ENCODE assay signal across 8 cellular contexts in genomic region chr7:192035-192649, GRCh38. TPM values are rescaled to one million over a fixed set of nuclear protein-coding genes. Genes with fewer than 3 reads are reported as not detected.
DNase-seq lines count a peak whose midpoint lies in the region; TF ChIP-seq lines count a peak whose summit lies in the region.

Gene FAM20C (plus strand): TSS chr7:192571. CDS start chr7:193200, 629 bp downstream.

- H3K27ac ChIP-seq in HEK293 (ENCODE audit: extremely low read depth, low read depth, low read length), result peak within 1 kb of the TSS; percentile 77
- no peak within 1 kb of the TSS for H3K27ac ChIP-seq in PC-9
- peak within 1 kb of the TSS; percentile 80 for H3K27ac ChIP-seq in neural cell (ENCODE audit: low read length)
- H3K27ac ChIP-seq in substantia nigra (ENCODE audit: low read depth, low read length, poor library complexity, severe bottlenecking), result peak within 1 kb of the TSS; percentile 86

- H3K9me2 ChIP-seq in PC-9 (ENCODE audit: insufficient read depth), result no peaks in the 10 kb centered on the region
- H3K9me2 ChIP-seq in neural cell (ENCODE audit: insufficient read depth, low read length), result no peaks in the 10 kb centered on the region

- H2AFZ ChIP-seq in PC-9 (0 out of 2 replicates have a peak within 1 kb of the TSS, but pooled peaks have one; percentile 55), neural cell (ENCODE audit: low read depth, low read length) (peak within 1 kb of the TSS; percentile 21)

- DNase-seq in PC-9, result peak; percentile 55 to 83
- DNase-seq in activated naive CD8-positive, alpha-beta T cell treated with anti-CD3 and anti-CD28 coated beads, Interleukin-2, amount 50 U/mL, for 16 hours (ENCODE audit: low read depth, low spot score), result peak; percentile 13
- DNase-seq in glomerular endothelial cell (ENCODE audit: extremely low read depth, low read depth, low spot score), result no peak
- DNase-seq in substantia nigra (lab: John Stamatoyannopoulos, UW), result peak; percentile 52 to 95 (median 85)
- no peak for DNase-seq in SHP77 (lab: John Stamatoyannopoulos, UW)
- DNase-seq in NCI-H82 (lab: John Stamatoyannopoulos, UW), result no peak

- POLR2A ChIA-PET in HEK293 (lab: Yijun Ruan, JAX) (interaction anchor here (0.5 to 1.1 kb wide), 6 partner anchors 11 to 43 kb away, joined by 3 to 5 read pairs (median 3); no protein-coding TSS in a partner anchor), PC-9 (lab: Charles Lee; ENCODE audit: unreplicated experiment) (interaction anchor here (0.5 to 1.1 kb wide), 8 partner anchors 43 to 537 kb away, joined by 3 to 30 read pairs (median 6); no protein-coding TSS in a partner anchor)

- peaks cover 18% of the 10 kb centered on the region; the same call in 1 of the 2 replicates for H3K79me2 ChIP-seq in PC-9 (ENCODE audit: low read depth)
- H3K79me2 ChIP-seq in neural cell (replicated peaks; ENCODE audit: insufficient read depth, low read length), result peaks cover 49% of the 10 kb centered on the region

- H3K4me1 ChIP-seq in HEK293 (ENCODE audit: control insufficient read depth, insufficient read depth, low read length) (peaks cover 6% of the 10 kb centered on the region; the same call in 1 of the 2 replicates), PC-9 (replicated peaks; ENCODE audit: insufficient read depth) (peaks cover 22% of the 10 kb centered on the region)

- peaks cover 0 to 27% of the 10 kb centered on the region in 2 experiments; a peak in 2 of 3 replicates for H3K36me3 ChIP-seq in HEK293 (ENCODE audit: control insufficient read depth in 2 of 2, insufficient read depth in 1 of 2, low read length in 2 of 2)
- H3K36me3 ChIP-seq in PC-9 (ENCODE audit: low read depth), result no peaks in the 10 kb centered on the region
- no peaks in the 10 kb centered on the region for H3K36me3 ChIP-seq in neural cell (ENCODE audit: insufficient read depth, low read length)

- peak; percentile 7 for TF ChIP-seq RAD21 in neural cell (conservative IDR thresholded peaks at IDR 0.05)

- H3K4me2 ChIP-seq in PC-9 (peak within 1 kb of the TSS; percentile 83), neural cell (ENCODE audit: low read length) (peak within 1 kb of the TSS; percentile 85)

- H4K20me1 ChIP-seq in PC-9 (ENCODE audit: insufficient read depth) (no peaks in the 10 kb centered on the region; the same call in 1 of the 2 replicates), neural cell (ENCODE audit: insufficient read depth) (no peaks in the 10 kb centered on the region)

- H3F3A ChIP-seq in PC-9 (ENCODE audit: insufficient read depth, low read depth) (peaks cover 23% of the 10 kb centered on the region), neural cell (ENCODE audit: insufficient read depth, low read length, poor library complexity, severe bottlenecking) (no peaks in the 10 kb centered on the region)

- CTCF ChIA-PET in HEK293 (lab: Yijun Ruan, JAX) (interaction anchor here (0.7 to 1.1 kb wide), 2 partner anchors 28 to 63 kb away, joined by 5 read pairs; no protein-coding TSS in a partner anchor), PC-9 (lab: Charles Lee) (interaction anchor here (0.5 to 0.7 kb wide), 3 partner anchors 42 to 128 kb away, joined by 3 to 8 read pairs (median 3); no protein-coding TSS in a partner anchor)

- H3K4me3 ChIP-seq in HEK293 (ENCODE audit: low read depth, low read length) (peak within 1 kb of the TSS; percentile 41), PC-9 (peak within 1 kb of the TSS; percentile 59; the same call in 1 of the 2 replicates), neural cell (ENCODE audit: low read length) (peak within 1 kb of the TSS; percentile 79)

- BruUV-seq in PC-9 (replicated peaks; lab: Mats Ljungman, UMichigan), result no TSS peak

- intact Hi-C loops in PC-9 (cut with micrococcal nuclease; ENCODE audit: unreplicated experiment), result loop anchor here (1.0 to 5.0 kb wide), 2 partner anchors 43 to 50 kb away; no protein-coding TSS in a partner anchor

- no peak for TF ChIP-seq CTCF in HEK293 (tag by site-specific recombination; IDR thresholded peaks at IDR 0.05)
- no peak for TF ChIP-seq CTCF in PC-9 (conservative IDR thresholded peaks at IDR 0.05)
- TF ChIP-seq CTCF in neural cell (IDR thresholded peaks at IDR 0.05; ENCODE audit: poor library complexity, severe bottlenecking), result no peak

- H3K9me3 ChIP-seq in HEK293 (ENCODE audit: control insufficient read depth, insufficient read depth, low read depth, low read length), result no peaks in the 10 kb centered on the region
- no peaks in the 10 kb centered on the region for H3K9me3 ChIP-seq in PC-9 (ENCODE audit: insufficient read depth, low read depth)
- H3K9me3 ChIP-seq in neural cell (ENCODE audit: low read length), result no peaks in the 10 kb centered on the region

- TF ChIP-seq EP300 in neural cell (conservative IDR thresholded peaks at IDR 0.05; ENCODE audit: poor library complexity, severe bottlenecking), result peak; percentile 12

- H3K27me3 ChIP-seq in PC-9 (ENCODE audit: insufficient read depth, low read depth) (no peaks in the 10 kb centered on the region), neural cell (ENCODE audit: insufficient read depth, low read depth, low read length) (no peaks in the 10 kb centered on the region)

- H3K9ac ChIP-seq in neural cell (ENCODE audit: low read length), result peak within 1 kb of the TSS; percentile 93

TF ChIP-seq in HEK293, 187 proteins besides CTCF, POLR2A, EP300 and RAD21 (continues in another document):
- no peak for TF ChIP-seq ZNF843 (tag by site-specific recombination; IDR thresholded peaks at IDR 0.05)
- TF ChIP-seq ZNF398 (tag by site-specific recombination; IDR thresholded peaks at IDR 0.05), result peak; percentile 29; the same call in 1 of the 2 replicates
- TF ChIP-seq KLF8 (tag by site-specific recombination; IDR thresholded peaks at IDR 0.05), result peak; percentile 25; the same call in 1 of the 2 replicates
- peak; percentile 61 for TF ChIP-seq ZBTB8A (tag by site-specific recombination; IDR thresholded peaks at IDR 0.05)
- TF ChIP-seq ZNF621 (tag by site-specific recombination; IDR thresholded peaks at IDR 0.05), result no peak
- no peak for TF ChIP-seq ZNF175 (tag by site-specific recombination; IDR thresholded peaks at IDR 0.05)
- peak; percentile 37 for TF ChIP-seq ZBTB26 (tag by site-specific recombination; optimal IDR thresholded peaks at IDR 0.05)

TF ChIP-seq in neural cell, 6 proteins besides CTCF, POLR2A, EP300 and RAD21:
- TF ChIP-seq REST (IDR thresholded peaks at IDR 0.05; ENCODE audit: borderline replicate concordance), result peak; percentile 59
- TF ChIP-seq EZH2 (IDR thresholded peaks at IDR 0.05; ENCODE audit: borderline replicate concordance, insufficient read depth, low read length, poor library complexity, severe bottlenecking), result no peak
- TF ChIP-seq MXI1 (conservative IDR thresholded peaks at IDR 0.05; ENCODE audit: poor library complexity, severe bottlenecking), result peak; percentile 40
- peak; percentile 89 for TF ChIP-seq TAF1 (IDR thresholded peaks at IDR 0.05; ENCODE audit: low read depth)
- TF ChIP-seq POLR2AphosphoS5 (IDR thresholded peaks at IDR 0.05), result peak; percentile 85
- no peak for TF ChIP-seq SMC3 (conservative IDR thresholded peaks at IDR 0.05; ENCODE audit: poor library complexity)

RNA-seq across cellular contexts. Expression of gene FAM20C, which starts in this region (rescaled TPM):
- total RNA-seq in PC-9 (2021) (31.0 and 34.0 TPM in 2 replicates), glomerular endothelial cell (18.5 and 38.1 TPM in 2 replicates)
- 22.7 and 29.7 TPM in 2 replicates for polyA plus RNA-seq in neural cell
- 37.9 and 40.4 TPM in 2 replicates for polyA minus RNA-seq in neural cell

Comparison
In these comparisons a context has a peak if more than half of its experiments do, and no peak if none do; other contexts are left out.
1. DNase-seq: peak in PC-9 (2 of 2), activated naive CD8-positive, alpha-beta T cell treated with anti-CD3 and anti-CD28 coated beads, Interleukin-2, amount 50 U/mL, for 16 hours (single experiment) and substantia nigra (49 of 49); none in glomerular endothelial cell (single experiment), SHP77 (0 of 2) and NCI-H82 (single experiment).
2. Peak in every context shown above with its lines, with median percentiles within 50 percentile points of each other: H3K4me3 ChIP-seq.